ENCODE assay signal across 1 cellular context in the genomic region with DNA sequence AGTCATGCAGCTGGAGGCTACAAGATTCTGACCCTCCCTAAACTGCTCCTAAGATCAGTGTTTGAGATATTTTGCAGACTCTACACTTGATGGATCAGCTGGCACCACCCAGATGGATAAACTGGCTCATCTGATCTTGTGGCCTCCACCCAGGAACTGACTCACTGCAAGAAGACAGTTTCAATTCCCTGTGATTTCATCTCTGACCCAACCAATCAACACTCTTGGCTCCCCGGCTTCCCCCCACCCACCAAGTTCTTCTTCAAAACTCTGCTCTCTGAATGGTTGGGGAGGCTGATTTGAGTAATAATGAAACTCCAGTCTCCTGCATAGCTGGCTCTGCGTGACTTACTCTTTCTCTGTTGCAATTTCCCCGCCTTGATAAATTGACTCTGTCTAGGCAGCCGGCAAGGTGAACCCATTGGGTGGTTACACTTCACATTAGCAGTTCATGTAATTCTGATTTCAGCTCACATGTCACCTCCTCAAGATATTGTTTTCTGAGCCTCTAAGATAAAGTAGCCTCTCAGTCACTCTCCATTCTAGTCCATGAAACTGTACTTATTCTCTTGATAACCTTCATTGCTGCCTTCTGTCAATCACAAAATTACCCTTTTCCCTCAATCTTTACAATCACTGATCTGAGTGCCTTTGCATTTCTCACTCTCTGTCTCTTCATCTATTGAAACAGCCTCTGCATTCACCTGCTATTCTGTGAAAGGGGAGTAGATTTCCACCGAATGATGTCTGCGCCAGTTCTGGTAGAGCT.
TF ChIP-seq lines count a peak whose summit lies in the region.

No MANE protein-coding gene starts in this region.

TF ChIP-seq in K562, 482 proteins besides CTCF, POLR2A, EP300 and RAD21 (continued from another document and continues in another):
- no peak for TF ChIP-seq ZNF551 (CRISPR knock-in tag; IDR thresholded peaks at IDR 0.05)
- no peak for TF ChIP-seq POLR2AphosphoS5 (IDR thresholded peaks at IDR 0.05; ENCODE audit: control insufficient read depth, insufficient read depth, low read depth, low read length)
- TF ChIP-seq TAF9B (IDR thresholded peaks at IDR 0.05; ENCODE audit: partially characterized antibody) = peak; percentile 77
- TF ChIP-seq ZNF140 (CRISPR knock-in tag; IDR thresholded peaks at IDR 0.05) = no peak
- TF ChIP-seq, protein P1, sequence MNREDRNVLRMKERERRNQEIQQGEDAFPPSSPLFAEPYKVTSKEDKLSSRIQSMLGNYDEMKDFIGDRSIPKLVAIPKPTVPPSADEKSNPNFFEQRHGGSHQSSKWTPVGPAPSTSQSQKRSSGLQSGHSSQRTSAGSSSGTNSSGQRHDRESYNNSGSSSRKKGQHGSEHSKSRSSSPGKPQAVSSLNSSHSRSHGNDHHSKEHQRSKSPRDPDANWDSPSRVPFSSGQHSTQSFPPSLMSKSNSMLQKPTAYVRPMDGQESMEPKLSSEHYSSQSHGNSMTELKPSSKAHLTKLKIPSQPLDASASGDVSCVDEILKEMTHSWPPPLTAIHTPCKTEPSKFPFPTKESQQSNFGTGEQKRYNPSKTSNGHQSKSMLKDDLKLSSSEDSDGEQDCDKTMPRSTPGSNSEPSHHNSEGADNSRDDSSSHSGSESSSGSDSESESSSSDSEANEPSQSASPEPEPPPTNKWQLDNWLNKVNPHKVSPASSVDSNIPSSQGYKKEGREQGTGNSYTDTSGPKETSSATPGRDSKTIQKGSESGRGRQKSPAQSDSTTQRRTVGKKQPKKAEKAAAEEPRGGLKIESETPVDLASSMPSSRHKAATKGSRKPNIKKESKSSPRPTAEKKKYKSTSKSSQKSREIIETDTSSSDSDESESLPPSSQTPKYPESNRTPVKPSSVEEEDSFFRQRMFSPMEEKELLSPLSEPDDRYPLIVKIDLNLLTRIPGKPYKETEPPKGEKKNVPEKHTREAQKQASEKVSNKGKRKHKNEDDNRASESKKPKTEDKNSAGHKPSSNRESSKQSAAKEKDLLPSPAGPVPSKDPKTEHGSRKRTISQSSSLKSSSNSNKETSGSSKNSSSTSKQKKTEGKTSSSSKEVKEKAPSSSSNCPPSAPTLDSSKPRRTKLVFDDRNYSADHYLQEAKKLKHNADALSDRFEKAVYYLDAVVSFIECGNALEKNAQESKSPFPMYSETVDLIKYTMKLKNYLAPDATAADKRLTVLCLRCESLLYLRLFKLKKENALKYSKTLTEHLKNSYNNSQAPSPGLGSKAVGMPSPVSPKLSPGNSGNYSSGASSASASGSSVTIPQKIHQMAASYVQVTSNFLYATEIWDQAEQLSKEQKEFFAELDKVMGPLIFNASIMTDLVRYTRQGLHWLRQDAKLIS (CRISPR knock-in tag; IDR thresholded peaks at IDR 0.05) = no peak
- TF ChIP-seq MYBL2 (IDR thresholded peaks at IDR 0.05; ENCODE audit: low read depth) = peak; percentile 81
- TF ChIP-seq MYBL2 (CRISPR knock-in tag; IDR thresholded peaks at IDR 0.05; ENCODE audit: borderline replicate concordance) = no peak
- no peak for TF ChIP-seq ZFP36 (IDR thresholded peaks at IDR 0.05; ENCODE audit: low read depth, low read length, partially characterized antibody)
- no peak for TF ChIP-seq STAT5B (CRISPR knock-in tag; IDR thresholded peaks at IDR 0.05)
- peak; percentile 69; the same call in 1 of the 2 replicates for TF ChIP-seq HDAC2 (IDR thresholded peaks at IDR 0.05)
- TF ChIP-seq NELFE (IDR thresholded peaks at IDR 0.05; ENCODE audit: insufficient read depth, insufficient read length) = no peak
- TF ChIP-seq, protein P2, sequence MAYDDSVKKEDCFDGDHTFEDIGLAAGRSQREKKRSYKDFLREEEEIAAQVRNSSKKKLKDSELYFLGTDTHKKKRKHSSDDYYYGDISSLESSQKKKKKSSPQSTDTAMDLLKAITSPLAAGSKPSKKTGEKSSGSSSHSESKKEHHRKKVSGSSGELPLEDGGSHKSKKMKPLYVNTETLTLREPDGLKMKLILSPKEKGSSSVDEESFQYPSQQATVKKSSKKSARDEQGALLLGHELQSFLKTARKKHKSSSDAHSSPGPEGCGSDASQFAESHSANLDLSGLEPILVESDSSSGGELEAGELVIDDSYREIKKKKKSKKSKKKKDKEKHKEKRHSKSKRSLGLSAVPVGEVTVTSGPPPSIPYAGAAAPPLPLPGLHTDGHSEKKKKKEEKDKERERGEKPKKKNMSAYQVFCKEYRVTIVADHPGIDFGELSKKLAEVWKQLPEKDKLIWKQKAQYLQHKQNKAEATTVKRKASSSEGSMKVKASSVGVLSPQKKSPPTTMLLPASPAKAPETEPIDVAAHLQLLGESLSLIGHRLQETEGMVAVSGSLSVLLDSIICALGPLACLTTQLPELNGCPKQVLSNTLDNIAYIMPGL (CRISPR knock-in tag; IDR thresholded peaks at IDR 0.05) = no peak
- peak; percentile 9 for TF ChIP-seq RBM25 (IDR thresholded peaks at IDR 0.05; ENCODE audit: low read depth, low read length, severe bottlenecking)
- TF ChIP-seq SMAD3 (CRISPR knock-in tag; conservative IDR thresholded peaks at IDR 0.05) = no peak
- TF ChIP-seq L3MBTL2 (IDR thresholded peaks at IDR 0.05) = peak; percentile 50; the same call in 1 of the 2 replicates
- TF ChIP-seq ZFX (CRISPR knock-in tag; IDR thresholded peaks at IDR 0.05) = no peak
- peak; percentile 29; the same call in 1 of the 2 replicates for TF ChIP-seq RAD51 (IDR thresholded peaks at IDR 0.05; ENCODE audit: borderline replicate concordance, low read depth)
- TF ChIP-seq KDM4B (IDR thresholded peaks at IDR 0.05; ENCODE audit: borderline replicate concordance in 2 of 2, low read depth in 1 of 2) = no peak
- no peak for TF ChIP-seq ZNF77 (CRISPR knock-in tag; IDR thresholded peaks at IDR 0.05)
- no peak for TF ChIP-seq ZNF695 (CRISPR knock-in tag; IDR thresholded peaks at IDR 0.05)
- no peak for TF ChIP-seq RHOXF2B (CRISPR knock-in tag; conservative IDR thresholded peaks at IDR 0.05)
- TF ChIP-seq HLTF (IDR thresholded peaks at IDR 0.05) = no peak
- TF ChIP-seq CCNT2 (IDR thresholded peaks at IDR 0.05; ENCODE audit: borderline replicate concordance, extremely low read depth, insufficient read length, low read depth, low read length) = no peak
- no peak for TF ChIP-seq DIDO1 (tag; IDR thresholded peaks at IDR 0.05; ENCODE audit: low read depth)
- no peak for TF ChIP-seq CBX8 (IDR thresholded peaks at IDR 0.05; ENCODE audit: borderline replicate concordance, extremely low read depth, low read depth, low read length, poor library complexity, severe bottlenecking)
- TF ChIP-seq TCFL5 (CRISPR knock-in tag; conservative IDR thresholded peaks at IDR 0.05) = no peak
- TF ChIP-seq ZBED1 (IDR thresholded peaks at IDR 0.05) = no peak
- no peak for TF ChIP-seq NONO (IDR thresholded peaks at IDR 0.05; ENCODE audit: low read depth in 2 of 2, low read length in 1 of 2)
- TF ChIP-seq, protein P3, sequence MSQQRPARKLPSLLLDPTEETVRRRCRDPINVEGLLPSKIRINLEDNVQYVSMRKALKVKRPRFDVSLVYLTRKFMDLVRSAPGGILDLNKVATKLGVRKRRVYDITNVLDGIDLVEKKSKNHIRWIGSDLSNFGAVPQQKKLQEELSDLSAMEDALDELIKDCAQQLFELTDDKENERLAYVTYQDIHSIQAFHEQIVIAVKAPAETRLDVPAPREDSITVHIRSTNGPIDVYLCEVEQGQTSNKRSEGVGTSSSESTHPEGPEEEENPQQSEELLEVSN (IDR thresholded peaks at IDR 0.05; ENCODE audit: borderline replicate concordance in 1 of 2, extremely low read depth in 1 of 2, insufficient read depth in 1 of 2, insufficient read length in 1 of 2, low read depth in 1 of 2, low read length in 1 of 2, poor library complexity in 1 of 2, severe bottlenecking in 1 of 2) = no peak
- no peak for TF ChIP-seq RBBP5 (IDR thresholded peaks at IDR 0.05; ENCODE audit: borderline replicate concordance, insufficient read depth, low read length, poor library complexity, severe bottlenecking)
- TF ChIP-seq, protein P4, sequence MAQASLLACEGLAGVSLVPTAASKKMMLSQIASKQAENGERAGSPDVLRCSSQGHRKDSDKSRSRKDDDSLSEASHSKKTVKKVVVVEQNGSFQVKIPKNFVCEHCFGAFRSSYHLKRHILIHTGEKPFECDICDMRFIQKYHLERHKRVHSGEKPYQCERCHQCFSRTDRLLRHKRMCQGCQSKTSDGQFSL (CRISPR knock-in tag; IDR thresholded peaks at IDR 0.05) = no peak
- TF ChIP-seq, protein P4 (tag; IDR thresholded peaks at IDR 0.05) = no peak
- TF ChIP-seq, protein P5, sequence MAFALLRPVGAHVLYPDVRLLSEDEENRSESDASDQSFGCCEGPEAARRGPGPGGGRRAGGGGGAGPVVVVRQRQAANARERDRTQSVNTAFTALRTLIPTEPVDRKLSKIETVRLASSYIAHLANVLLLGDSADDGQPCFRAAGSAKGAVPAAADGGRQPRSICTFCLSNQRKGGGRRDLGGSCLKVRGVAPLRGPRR (CRISPR knock-in tag; IDR thresholded peaks at IDR 0.05) = no peak
- TF ChIP-seq SLC30A9 (CRISPR knock-in tag; IDR thresholded peaks at IDR 0.05) = no peak
- TF ChIP-seq TARDBP (IDR thresholded peaks at IDR 0.05) = no peak
- TF ChIP-seq, protein P6, sequence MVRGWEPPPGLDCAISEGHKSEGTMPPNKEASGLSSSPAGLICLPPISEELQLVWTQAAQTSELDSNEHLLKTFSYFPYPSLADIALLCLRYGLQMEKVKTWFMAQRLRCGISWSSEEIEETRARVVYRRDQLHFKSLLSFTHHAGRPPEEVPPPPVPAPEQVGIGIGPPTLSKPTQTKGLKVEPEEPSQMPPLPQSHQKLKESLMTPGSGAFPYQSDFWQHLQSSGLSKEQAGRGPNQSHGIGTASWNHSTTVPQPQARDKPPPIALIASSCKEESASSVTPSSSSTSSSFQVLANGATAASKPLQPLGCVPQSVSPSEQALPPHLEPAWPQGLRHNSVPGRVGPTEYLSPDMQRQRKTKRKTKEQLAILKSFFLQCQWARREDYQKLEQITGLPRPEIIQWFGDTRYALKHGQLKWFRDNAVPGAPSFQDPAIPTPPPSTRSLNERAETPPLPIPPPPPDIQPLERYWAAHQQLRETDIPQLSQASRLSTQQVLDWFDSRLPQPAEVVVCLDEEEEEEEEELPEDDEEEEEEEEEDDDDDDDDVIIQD (CRISPR knock-in tag; IDR thresholded peaks at IDR 0.05) = no peak
- TF ChIP-seq, protein P7, sequence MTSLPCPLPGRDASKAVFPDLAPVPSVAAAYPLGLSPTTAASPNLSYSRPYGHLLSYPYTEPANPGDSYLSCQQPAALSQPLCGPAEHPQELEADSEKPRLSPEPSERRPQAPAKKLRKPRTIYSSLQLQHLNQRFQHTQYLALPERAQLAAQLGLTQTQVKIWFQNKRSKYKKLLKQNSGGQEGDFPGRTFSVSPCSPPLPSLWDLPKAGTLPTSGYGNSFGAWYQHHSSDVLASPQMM (CRISPR knock-in tag; IDR thresholded peaks at IDR 0.05) = no peak
- TF ChIP-seq XRCC4 (IDR thresholded peaks at IDR 0.05; ENCODE audit: extremely low read depth, insufficient read depth, insufficient read length) = no peak
- TF ChIP-seq, protein P8, sequence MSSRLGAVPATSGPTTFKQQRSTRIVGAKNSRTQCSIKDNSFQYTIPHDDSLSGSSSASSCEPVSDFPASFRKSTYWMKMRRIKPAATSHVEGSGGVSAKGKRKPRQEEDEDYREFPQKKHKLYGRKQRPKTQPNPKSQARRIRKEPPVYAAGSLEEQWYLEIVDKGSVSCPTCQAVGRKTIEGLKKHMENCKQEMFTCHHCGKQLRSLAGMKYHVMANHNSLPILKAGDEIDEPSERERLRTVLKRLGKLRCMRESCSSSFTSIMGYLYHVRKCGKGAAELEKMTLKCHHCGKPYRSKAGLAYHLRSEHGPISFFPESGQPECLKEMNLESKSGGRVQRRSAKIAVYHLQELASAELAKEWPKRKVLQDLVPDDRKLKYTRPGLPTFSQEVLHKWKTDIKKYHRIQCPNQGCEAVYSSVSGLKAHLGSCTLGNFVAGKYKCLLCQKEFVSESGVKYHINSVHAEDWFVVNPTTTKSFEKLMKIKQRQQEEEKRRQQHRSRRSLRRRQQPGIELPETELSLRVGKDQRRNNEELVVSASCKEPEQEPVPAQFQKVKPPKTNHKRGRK (tag; IDR thresholded peaks at IDR 0.05) = no peak
- TF ChIP-seq SIRT6 (IDR thresholded peaks at IDR 0.05; ENCODE audit: low read depth, low read length) = no peak
- no peak for TF ChIP-seq PCBP1 (IDR thresholded peaks at IDR 0.05; ENCODE audit: low read depth, low read length, poor library complexity, severe bottlenecking)
- no peak for TF ChIP-seq ZNF184 (CRISPR knock-in tag; IDR thresholded peaks at IDR 0.05)
- TF ChIP-seq SIN3A (IDR thresholded peaks at IDR 0.05; ENCODE audit: borderline replicate concordance in 2 of 2, control insufficient read depth in 1 of 2, low read depth in 2 of 2, low read length in 2 of 2) = no peak
- TF ChIP-seq PML (IDR thresholded peaks at IDR 0.05; ENCODE audit: low read length) = no peak
- TF ChIP-seq, protein P9, sequence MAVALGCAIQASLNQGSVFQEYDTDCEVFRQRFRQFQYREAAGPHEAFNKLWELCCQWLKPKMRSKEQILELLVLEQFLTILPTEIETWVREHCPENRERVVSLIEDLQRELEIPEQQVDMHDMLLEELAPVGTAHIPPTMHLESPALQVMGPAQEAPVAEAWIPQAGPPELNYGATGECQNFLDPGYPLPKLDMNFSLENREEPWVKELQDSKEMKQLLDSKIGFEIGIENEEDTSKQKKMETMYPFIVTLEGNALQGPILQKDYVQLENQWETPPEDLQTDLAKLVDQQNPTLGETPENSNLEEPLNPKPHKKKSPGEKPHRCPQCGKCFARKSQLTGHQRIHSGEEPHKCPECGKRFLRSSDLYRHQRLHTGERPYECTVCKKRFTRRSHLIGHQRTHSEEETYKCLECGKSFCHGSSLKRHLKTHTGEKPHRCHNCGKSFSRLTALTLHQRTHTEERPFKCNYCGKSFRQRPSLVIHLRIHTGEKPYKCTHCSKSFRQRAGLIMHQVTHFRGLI (CRISPR knock-in tag; IDR thresholded peaks at IDR 0.05) = no peak
- TF ChIP-seq NRF1 (conservative IDR thresholded peaks at IDR 0.05 in 1 of 2, IDR thresholded peaks at IDR 0.05 in 1 of 2) = 0 out of 4 replicates have a peak, but pooled peaks of 1 of the 2 experiments have one; percentile 9
- no peak for TF ChIP-seq ZNF699 (CRISPR knock-in tag; IDR thresholded peaks at IDR 0.05; ENCODE audit: insufficient replicate concordance)
